Comparison of ENCODE assay signal across 25 cellular contexts in the genomic region with DNA sequence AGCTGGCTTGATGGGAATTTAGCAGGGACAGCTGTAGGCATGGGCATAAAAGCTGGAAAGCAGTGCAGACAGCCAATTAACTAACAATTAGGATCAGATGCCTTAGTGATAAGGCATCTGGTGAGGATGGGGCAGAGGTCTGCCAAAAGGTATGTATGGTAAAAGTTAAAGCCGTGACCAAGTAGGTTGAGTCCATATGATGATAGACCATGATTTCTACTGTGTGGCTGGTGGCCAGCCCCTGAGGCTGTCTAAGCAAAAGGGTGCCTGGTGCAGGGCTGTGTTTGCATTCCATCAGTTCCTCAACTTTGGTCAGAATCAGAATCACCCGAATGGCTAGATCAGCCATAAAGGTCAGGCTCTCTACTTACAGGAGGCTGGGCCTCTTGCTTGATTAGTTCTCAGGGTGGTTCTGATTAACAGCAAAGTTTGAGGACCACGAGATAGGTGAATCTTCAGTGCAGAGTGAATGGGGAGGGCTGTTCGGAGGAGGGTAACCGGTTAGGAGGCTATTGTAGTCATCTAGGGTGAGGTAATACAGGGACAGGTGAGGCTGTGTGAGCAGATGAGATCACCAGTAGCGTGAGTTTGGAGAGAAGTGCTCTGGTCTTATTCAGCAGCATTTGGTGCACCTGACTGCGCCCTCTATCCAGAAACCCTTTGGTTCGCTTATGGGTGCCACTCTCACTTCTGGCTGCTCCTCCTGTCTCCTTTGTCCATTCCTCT. TPM values are rescaled to one million over a fixed set of nuclear protein-coding genes. Genes with fewer than 3 reads are reported as not detected.
DNase-seq lines count a peak whose midpoint lies in the region.
"Had no signal": no experiment of that assay in that cellular context is flagged by ENCODE, and none has a peak within 500 bp of the region (broad histone marks: within the 10 kb centered on the region; RNA-seq: fewer than 3 reads in every experiment).

No MANE protein-coding gene starts in this region.

- POLR2A ChIA-PET in activated CD4-positive, alpha-beta T cell treated with anti-CD3 and anti-CD28 coated beads, Interleukin-2, amount 10 ng/mL, durations not matched to agents 7 days and 5 days (lab: Charles Lee): no interaction called here

- no peak overlapping the region for H3K27ac Mint-ChIP-seq in activated CD4-positive, alpha-beta T cell treated with anti-CD3 and anti-CD28 coated beads, Interleukin-2, amount 10 ng/mL, durations not matched to agents 7 days and 5 days
- H3K27ac Mint-ChIP-seq: activated CD8-positive, alpha-beta T cell treated with anti-CD3 and anti-CD28 coated beads, Interleukin-2, amount 10 ng/mL, durations not matched to agents 7 days and 5 days; activated naive CD4-positive, alpha-beta T cell treated with anti-CD3 and anti-CD28 coated beads, Interleukin-2, amount 50 U/mL, for 24 hours; immature natural killer cell had no signal

- DNase-seq in NCI-H82 (lab: John Stamatoyannopoulos, UW): peak; percentile 48
- DNase-seq in NCI-H82 treated with DMSO at 0.1 percent for 48 hours (lab: John Stamatoyannopoulos, UW; ENCODE audit: unreplicated experiment): no peak
- peak; percentile 36 for DNase-seq in NCI-H774 (lab: John Stamatoyannopoulos, UW)
- peak; percentile 85 for DNase-seq in islet precursor cell
- no peak for DNase-seq in NCI-H510A (lab: John Stamatoyannopoulos, UW)
- no peak for DNase-seq in posterior vena cava (ENCODE audit: low spot score)
- no peak for DNase-seq in nucleus accumbens (lab: John Stamatoyannopoulos, UW)
- no peak for DNase-seq in activated CD4-positive, alpha-beta T cell treated with anti-CD3 and anti-CD28 coated beads, Interleukin-2, amount 10 ng/mL, durations not matched to agents 7 days and 5 days
- DNase-seq: activated CD8-positive, alpha-beta T cell treated with anti-CD3 and anti-CD28 coated beads, Interleukin-2, amount 10 ng/mL, durations not matched to agents 7 days and 5 days; amniotic stem cell; CD4-positive, CD25-positive, alpha-beta regulatory T cell; dorsolateral prefrontal cortex; immature natural killer cell; Karpas-422; left colon; mammary epithelial cell; NCI-H1417; NCI-H2107; pancreas; retina; stimulated activated naive B cell treated with anti-CD40 and anti-IgM and Interleukin-4, amounts not matched to agents 10 μg/mL and 1 μg/mL and 100 μg/mL, for 72 hours; substantia nigra; T-helper 2 cell; upper lobe of right lung had no signal

- peaks cover 59% of the 10 kb centered on the region for H3K4me1 Mint-ChIP-seq in activated CD4-positive, alpha-beta T cell treated with anti-CD3 and anti-CD28 coated beads, Interleukin-2, amount 10 ng/mL, durations not matched to agents 7 days and 5 days

- peaks cover 6% of the 10 kb centered on the region for H3K27me3 Mint-ChIP-seq in activated CD4-positive, alpha-beta T cell treated with anti-CD3 and anti-CD28 coated beads, Interleukin-2, amount 10 ng/mL, durations not matched to agents 7 days and 5 days
- H3K27me3 Mint-ChIP-seq: activated naive CD4-positive, alpha-beta T cell treated with anti-CD3 and anti-CD28 coated beads, Interleukin-2, amount 50 U/mL, for 24 hours had no signal

- CTCF ChIA-PET in activated CD4-positive, alpha-beta T cell treated with anti-CD3 and anti-CD28 coated beads, Interleukin-2, amount 10 ng/mL, durations not matched to agents 7 days and 5 days (lab: Charles Lee): interaction anchor here (1.6 kb wide), 1 partner anchor 10 kb away, joined by 5 read pairs; no protein-coding TSS in a partner anchor

- intact Hi-C loops in posterior vena cava (cut with DNase I): no loop called here

- no peaks in the 10 kb centered on the region for H3K36me3 Mint-ChIP-seq in activated CD4-positive, alpha-beta T cell treated with anti-CD3 and anti-CD28 coated beads, Interleukin-2, amount 10 ng/mL, durations not matched to agents 7 days and 5 days (ENCODE audit: low read depth)
- H3K36me3 Mint-ChIP-seq: activated naive CD4-positive, alpha-beta T cell treated with anti-CD3 and anti-CD28 coated beads, Interleukin-2, amount 50 U/mL, for 24 hours; immature natural killer cell had no signal

- no peak overlapping the region for H3K4me3 Mint-ChIP-seq in activated CD4-positive, alpha-beta T cell treated with anti-CD3 and anti-CD28 coated beads, Interleukin-2, amount 10 ng/mL, durations not matched to agents 7 days and 5 days
- H3K4me3 Mint-ChIP-seq: activated CD8-positive, alpha-beta T cell treated with anti-CD3 and anti-CD28 coated beads, Interleukin-2, amount 10 ng/mL, durations not matched to agents 7 days and 5 days; activated naive CD4-positive, alpha-beta T cell treated with anti-CD3 and anti-CD28 coated beads, Interleukin-2, amount 50 U/mL, for 24 hours; CD4-positive, CD25-positive, alpha-beta regulatory T cell; immature natural killer cell; stimulated activated naive B cell treated with anti-CD40 and anti-IgM and Interleukin-4, amounts not matched to agents 10 μg/mL and 1 μg/mL and 100 μg/mL, for 72 hours had no signal

- no peaks in the 10 kb centered on the region for H3K9me3 Mint-ChIP-seq in activated CD4-positive, alpha-beta T cell treated with anti-CD3 and anti-CD28 coated beads, Interleukin-2, amount 10 ng/mL, durations not matched to agents 7 days and 5 days
- H3K9me3 Mint-ChIP-seq: activated naive CD4-positive, alpha-beta T cell treated with anti-CD3 and anti-CD28 coated beads, Interleukin-2, amount 50 U/mL, for 24 hours; stimulated activated naive B cell treated with anti-CD40 and anti-IgM and Interleukin-4, amounts not matched to agents 10 μg/mL and 1 μg/mL and 100 μg/mL, for 72 hours had no signal

RNA-seq across cellular contexts. Expression of a gene that starts 27.2 kb away (rescaled TPM):
- 10 to 100 TPM; 13.8 to 24.6 TPM for total RNA-seq in posterior vena cava
- 10 to 100 TPM; 33.1 to 34.7 TPM for total RNA-seq in activated CD4-positive, alpha-beta T cell treated with anti-CD3 and anti-CD28 coated beads, Interleukin-2, amount 10 ng/mL, durations not matched to agents 7 days and 5 days

RNA-seq across cellular contexts. Expression of a gene that starts 55.7 kb away (rescaled TPM):
- 10 to 100 TPM; 13.2 to 35.0 TPM for total RNA-seq in posterior vena cava
- total RNA-seq in activated CD4-positive, alpha-beta T cell treated with anti-CD3 and anti-CD28 coated beads, Interleukin-2, amount 10 ng/mL, durations not matched to agents 7 days and 5 days: not detected
- total RNA-seq: activated CD8-positive, alpha-beta T cell treated with anti-CD3 and anti-CD28 coated beads, Interleukin-2, amount 10 ng/mL, durations not matched to agents 7 days and 5 days; CD4-positive, CD25-positive, alpha-beta regulatory T cell had no signal

Comparison
In these comparisons a context has a peak if more than half of its experiments do, and no peak if none do; other contexts are left out.
1. DNase-seq: peak in NCI-H82 (single experiment), NCI-H774 (single experiment) and islet precursor cell (single experiment); none in NCI-H82 treated with DMSO at 0.1 percent for 48 hours (single experiment), NCI-H510A (single experiment), posterior vena cava (single experiment), nucleus accumbens (0 of 56) and activated CD4-positive, alpha-beta T cell treated with anti-CD3 and anti-CD28 coated beads, Interleukin-2, amount 10 ng/mL, durations not matched to agents 7 days and 5 days (single experiment).
2. RNA of a gene that starts 55.7 kb away (total RNA-seq): 13.2 to 35.0 TPM in posterior vena cava; not detected in activated CD4-positive, alpha-beta T cell treated with anti-CD3 and anti-CD28 coated beads, Interleukin-2, amount 10 ng/mL, durations not matched to agents 7 days and 5 days; every median in the first group is over 10 times any median in the second.